Comparison of ENCODE assay signal across 19 cellular contexts in the genomic region with DNA sequence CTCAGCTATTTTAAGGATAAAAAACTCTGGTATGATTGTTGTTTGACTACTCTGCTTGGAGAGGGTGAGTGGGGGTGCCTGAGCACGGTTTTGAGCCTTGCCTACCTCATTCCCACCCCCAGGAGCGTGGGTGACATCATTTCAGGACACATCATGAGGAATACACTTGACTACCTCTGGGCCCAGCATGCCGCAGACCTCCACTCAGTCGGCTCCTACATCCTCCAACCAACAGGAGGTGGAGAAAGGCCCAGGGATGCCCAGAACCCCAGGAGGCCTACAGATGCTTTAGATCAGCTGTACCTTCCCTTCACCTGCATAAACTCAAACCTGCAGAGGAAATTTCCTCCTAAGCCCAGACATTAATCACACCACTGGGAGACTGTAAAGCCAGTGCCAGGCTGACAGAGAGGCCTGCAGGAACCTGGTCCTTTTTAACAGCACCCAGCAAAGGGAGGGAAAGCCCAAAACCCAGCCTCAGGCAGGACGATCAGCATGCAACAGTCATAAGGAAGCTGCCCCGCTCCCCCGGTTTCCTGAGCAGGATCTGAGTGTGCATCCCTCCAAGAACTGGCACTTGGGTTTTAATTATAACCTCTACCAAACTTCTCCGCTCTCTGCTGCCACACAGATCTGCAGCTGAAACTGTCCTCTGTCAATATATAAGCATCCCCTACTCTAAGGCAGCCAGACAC.
"Had no signal": no experiment of that assay in that cellular context is flagged by ENCODE, and none has a peak within 500 bp of the region (broad histone marks: within the 10 kb centered on the region; RNA-seq: fewer than 3 reads in every experiment).

No MANE protein-coding gene starts in this region.

- H3K9me3 ChIP-seq: ovary, thoracic aorta had no signal

- H3K9ac ChIP-seq: neural progenitor cell had no signal

- H3K4me2 ChIP-seq: neural progenitor cell, smooth muscle cell had no signal

- H3K4me3 ChIP-seq: coronary artery, gastrocnemius medialis, heart left ventricle, lung, neural progenitor cell, ovary, right lobe of liver, smooth muscle cell, stomach, thoracic aorta had no signal

- DNase-seq: activated CD4-positive, alpha-beta T cell treated with anti-CD3 and anti-CD28 coated beads for 4 hours; activated CD8-positive, alpha-beta memory T cell treated with anti-CD3 and anti-CD28 coated beads, Interleukin-2, amount 10 ng/mL, durations not matched to agents 7 days and 5 days; activated naive CD4-positive, alpha-beta T cell treated with anti-CD3 and anti-CD28 coated beads, Interleukin-2, amount 50 U/mL, for 16 hours; activated T-cell treated with anti-CD3 and anti-CD28 coated beads, Interleukin-2, amount 50 U/mL, for 1 hour; effector memory CD8-positive, alpha-beta T cell; gastrocnemius medialis; heart left ventricle; left colon; midbrain; ovary; right lobe of liver; stomach had no signal

- H3K27ac ChIP-seq: coronary artery, epithelial cell of prostate, gastrocnemius medialis, neural progenitor cell, ovary, right lobe of liver, stomach, thoracic aorta, WERI-Rb-1 had no signal

- H3K27me3 ChIP-seq: gastrocnemius medialis, heart left ventricle, ovary, right lobe of liver, stomach had no signal

- H3K4me3 Mint-ChIP-seq: activated CD8-positive, alpha-beta memory T cell treated with anti-CD3 and anti-CD28 coated beads, Interleukin-2, amount 10 ng/mL, durations not matched to agents 7 days and 5 days; effector memory CD8-positive, alpha-beta T cell; neural progenitor cell had no signal

- H3K36me3 Mint-ChIP-seq: neural progenitor cell had no signal

- H3K36me3 ChIP-seq: gastrocnemius medialis, heart left ventricle, neural progenitor cell, ovary, right lobe of liver, stomach, thoracic aorta, WERI-Rb-1 had no signal

- H2AFZ ChIP-seq: neural progenitor cell had no signal

- H3K27ac Mint-ChIP-seq: activated CD8-positive, alpha-beta memory T cell treated with anti-CD3 and anti-CD28 coated beads, Interleukin-2, amount 10 ng/mL, durations not matched to agents 7 days and 5 days; effector memory CD8-positive, alpha-beta T cell; neural progenitor cell had no signal

- H3K9me3 Mint-ChIP-seq: effector memory CD8-positive, alpha-beta T cell had no signal
